Comparison of ENCODE assay signal across 8 cellular contexts in the genomic region with DNA sequence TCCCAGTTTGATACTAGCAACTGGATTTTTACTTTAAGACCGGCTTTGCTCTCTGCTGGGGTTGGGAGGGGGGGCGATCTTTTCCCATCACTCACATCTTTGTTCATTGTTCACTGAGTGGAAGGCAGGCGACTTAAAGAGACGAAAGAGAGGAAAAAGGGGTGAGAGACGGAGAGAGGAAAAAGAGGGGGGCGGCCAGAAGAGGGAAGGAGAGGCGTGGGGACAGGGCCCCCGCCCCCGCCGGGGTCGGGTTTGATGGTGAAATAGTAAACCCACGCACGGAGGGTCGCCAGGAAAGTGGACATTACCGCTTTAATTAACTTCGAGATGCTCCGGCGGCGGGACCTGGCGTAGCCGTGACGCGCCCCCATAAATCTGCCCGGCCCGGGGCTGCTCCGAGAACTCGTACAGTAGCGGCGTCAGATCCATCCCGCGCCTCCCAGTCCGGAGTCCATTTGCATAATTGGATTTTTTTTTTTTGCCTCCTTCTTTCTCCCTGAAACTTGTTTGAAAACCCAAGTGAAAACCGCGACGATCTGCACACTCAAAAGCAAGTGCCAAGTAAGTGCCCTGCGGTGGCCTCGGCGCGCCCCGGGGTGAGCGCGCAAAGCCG.
DNase-seq lines count a peak whose midpoint lies in the region; ATAC-seq lines count a peak whose summit lies in the region.

No MANE protein-coding gene starts in this region.

- DNase-seq in activated CD4-positive, alpha-beta T cell treated with anti-CD3 and anti-CD28 coated beads for 36 hours: no peak
- no peak for DNase-seq in activated CD4-positive, alpha-beta T cell treated with anti-CD3 and anti-CD28 coated beads, Interleukin-2, amount 50 U/mL, for 1 hour
- DNase-seq in activated naive CD8-positive, alpha-beta T cell treated with anti-CD3 and anti-CD28 coated beads, Interleukin-2, amount 50 U/mL, for 24 hours: peak; percentile 4
- DNase-seq in left kidney (ENCODE audit: low read depth, low spot score): peak; percentile 81
- peak; percentile 50 for DNase-seq in superior temporal gyrus (ENCODE audit: extremely low spot score)
- no peak for DNase-seq in SK-N-DZ (ENCODE audit: low spot score)
- no peak for DNase-seq in NCI-H187 treated with DMSO at 0.1 percent for 48 hours (lab: John Stamatoyannopoulos, UW)

- H3K9me3 Mint-ChIP-seq in activated CD4-positive, alpha-beta T cell treated with anti-CD3 and anti-CD28 coated beads for 36 hours (ENCODE audit: low read depth): no peaks in the 10 kb centered on the region
- H3K9me3 Mint-ChIP-seq in activated naive CD8-positive, alpha-beta T cell treated with anti-CD3 and anti-CD28 coated beads, Interleukin-2, amount 50 U/mL, for 24 hours: no peaks in the 10 kb centered on the region

- POLR2A ChIA-PET in activated CD4-positive, alpha-beta T cell treated with anti-CD3 and anti-CD28 coated beads for 36 hours (lab: Charles Lee): no interaction called here

- no peak overlapping the region for H3K27ac Mint-ChIP-seq in activated CD4-positive, alpha-beta T cell treated with anti-CD3 and anti-CD28 coated beads for 36 hours
- H3K27ac Mint-ChIP-seq in activated naive CD8-positive, alpha-beta T cell treated with anti-CD3 and anti-CD28 coated beads, Interleukin-2, amount 50 U/mL, for 24 hours: no peak overlapping the region

- CTCF ChIA-PET in activated CD4-positive, alpha-beta T cell treated with anti-CD3 and anti-CD28 coated beads for 36 hours (lab: Charles Lee): no interaction called here

- no peaks in the 10 kb centered on the region for H3K36me3 Mint-ChIP-seq in activated CD4-positive, alpha-beta T cell treated with anti-CD3 and anti-CD28 coated beads for 36 hours (ENCODE audit: low read depth)
- H3K36me3 Mint-ChIP-seq in activated naive CD8-positive, alpha-beta T cell treated with anti-CD3 and anti-CD28 coated beads, Interleukin-2, amount 50 U/mL, for 24 hours (ENCODE audit: low read depth): peaks cover 6% of the 10 kb centered on the region

- ATAC-seq in activated CD4-positive, alpha-beta T cell treated with anti-CD3 and anti-CD28 coated beads for 36 hours: no peak
- no peak for ATAC-seq in activated naive CD8-positive, alpha-beta T cell treated with anti-CD3 and anti-CD28 coated beads, Interleukin-2, amount 50 U/mL, for 24 hours
- ATAC-seq in GM21390 (IDR thresholded peaks at IDR 0.05; ENCODE audit: unreplicated experiment): no peak

- H3K4me1 Mint-ChIP-seq in activated CD4-positive, alpha-beta T cell treated with anti-CD3 and anti-CD28 coated beads for 36 hours: peaks cover 27% of the 10 kb centered on the region
- peaks cover 26% of the 10 kb centered on the region for H3K4me1 Mint-ChIP-seq in activated naive CD8-positive, alpha-beta T cell treated with anti-CD3 and anti-CD28 coated beads, Interleukin-2, amount 50 U/mL, for 24 hours

- peak overlapping the region; percentile 44 for H3K4me3 Mint-ChIP-seq in activated CD4-positive, alpha-beta T cell treated with anti-CD3 and anti-CD28 coated beads for 36 hours
- H3K4me3 Mint-ChIP-seq in activated naive CD8-positive, alpha-beta T cell treated with anti-CD3 and anti-CD28 coated beads, Interleukin-2, amount 50 U/mL, for 24 hours: peak overlapping the region; percentile 29

- H3K27me3 Mint-ChIP-seq in activated CD4-positive, alpha-beta T cell treated with anti-CD3 and anti-CD28 coated beads for 36 hours: peaks cover 61% of the 10 kb centered on the region
- peaks cover 67% of the 10 kb centered on the region for H3K27me3 Mint-ChIP-seq in activated naive CD8-positive, alpha-beta T cell treated with anti-CD3 and anti-CD28 coated beads, Interleukin-2, amount 50 U/mL, for 24 hours

- intact Hi-C loops in activated CD4-positive, alpha-beta T cell treated with anti-CD3 and anti-CD28 coated beads for 36 hours (cut with DNase I, micrococcal nuclease): loop anchor here (5.0 to 10.0 kb wide), 5 partner anchors 147 to 1124 kb away; a partner anchor contains a TSS

Comparison
In these comparisons a context has a peak if more than half of its experiments do, and no peak if none do; other contexts are left out.
1. DNase-seq: peak in activated naive CD8-positive, alpha-beta T cell treated with anti-CD3 and anti-CD28 coated beads, Interleukin-2, amount 50 U/mL, for 24 hours (single experiment), left kidney (single experiment) and superior temporal gyrus (single experiment); none in activated CD4-positive, alpha-beta T cell treated with anti-CD3 and anti-CD28 coated beads for 36 hours (single experiment), activated CD4-positive, alpha-beta T cell treated with anti-CD3 and anti-CD28 coated beads, Interleukin-2, amount 50 U/mL, for 1 hour (single experiment), SK-N-DZ (single experiment) and NCI-H187 treated with DMSO at 0.1 percent for 48 hours (single experiment).